ENCODE assay signal across 8 cellular contexts in genomic region chr4:6782147-6782845, GRCh38. TPM values are rescaled to one million over a fixed set of nuclear protein-coding genes. Genes with fewer than 3 reads are reported as not detected.
DNase-seq lines count a peak whose midpoint lies in the region; ATAC-seq and TF ChIP-seq lines count a peak whose summit lies in the region.

Gene KIAA0232, plus strand, starts transcription at chr4:6782727. Its CDS starts 41,727 bp downstream, at chr4:6824454.

- no peaks in the 10 kb centered on the region for H3K27me3 ChIP-seq in BLaER1
- no peaks in the 10 kb centered on the region for H3K27me3 ChIP-seq in left lung

- no peaks in the 10 kb centered on the region for H3K36me3 Mint-ChIP-seq in activated CD4-positive, alpha-beta T cell treated with anti-CD3 and anti-CD28 coated beads, Interleukin-2, amount 10 ng/mL, durations not matched to agents 7 days and 5 days (ENCODE audit: low read depth)

- intact Hi-C loops in left lung (cut with DNase I): loop anchor here in 1 of 2 donors (10.0 kb wide), 1 partner anchor 93 kb away; no protein-coding TSS in a partner anchor

- no peaks in the 10 kb centered on the region for H3K9me3 Mint-ChIP-seq in activated CD4-positive, alpha-beta T cell treated with anti-CD3 and anti-CD28 coated beads, Interleukin-2, amount 10 ng/mL, durations not matched to agents 7 days and 5 days

- H3K4me3 ChIP-seq in BLaER1: peak within 1 kb of the TSS; percentile 98
- peak within 1 kb of the TSS; percentile 100 for H3K4me3 ChIP-seq in coronary artery
- H3K4me3 ChIP-seq in left lung: peak within 1 kb of the TSS; percentile 73 to 94

- ATAC-seq in GM19324 (IDR thresholded peaks at IDR 0.05; ENCODE audit: low FRiP score, unreplicated experiment) (peak; percentile 78), HG03469 (IDR thresholded peaks at IDR 0.05; ENCODE audit: unreplicated experiment) (peak; percentile 50), left lung (peak; percentile 88)

- peak within 1 kb of the TSS; percentile 81 for H3K4me3 Mint-ChIP-seq in activated CD4-positive, alpha-beta T cell treated with anti-CD3 and anti-CD28 coated beads, Interleukin-2, amount 10 ng/mL, durations not matched to agents 7 days and 5 days

- no peak for TF ChIP-seq CTCF in coronary artery (IDR thresholded peaks at IDR 0.05)
- no peak for TF ChIP-seq CTCF in left lung (IDR thresholded peaks at IDR 0.05)

- H3K9me3 ChIP-seq in BLaER1: no peaks in the 10 kb centered on the region
- H3K9me3 ChIP-seq in left lung: no peaks in the 10 kb centered on the region

- POLR2A ChIA-PET in activated CD4-positive, alpha-beta T cell treated with anti-CD3 and anti-CD28 coated beads, Interleukin-2, amount 10 ng/mL, durations not matched to agents 7 days and 5 days (lab: Charles Lee): no interaction called here

- H3K27ac ChIP-seq in BLaER1 (peak within 1 kb of the TSS; percentile 99), coronary artery (peak within 1 kb of the TSS; percentile 99 to 100), left lung (peak within 1 kb of the TSS; percentile 96 to 99)

- H3K27me3 Mint-ChIP-seq in activated CD4-positive, alpha-beta T cell treated with anti-CD3 and anti-CD28 coated beads, Interleukin-2, amount 10 ng/mL, durations not matched to agents 7 days and 5 days: no peaks in the 10 kb centered on the region

- H3K4me1 Mint-ChIP-seq in activated CD4-positive, alpha-beta T cell treated with anti-CD3 and anti-CD28 coated beads, Interleukin-2, amount 10 ng/mL, durations not matched to agents 7 days and 5 days: peaks cover 51% of the 10 kb centered on the region

- H4K20me1 ChIP-seq in BLaER1: peaks cover 38% of the 10 kb centered on the region

- H3K4me1 ChIP-seq in BLaER1: peaks cover 78% of the 10 kb centered on the region
- peaks cover 9 to 49% of the 10 kb centered on the region in 2 donors for H3K4me1 ChIP-seq in left lung

- peak within 1 kb of the TSS; percentile 82 for H3K27ac Mint-ChIP-seq in activated CD4-positive, alpha-beta T cell treated with anti-CD3 and anti-CD28 coated beads, Interleukin-2, amount 10 ng/mL, durations not matched to agents 7 days and 5 days

- CTCF ChIA-PET in activated CD4-positive, alpha-beta T cell treated with anti-CD3 and anti-CD28 coated beads, Interleukin-2, amount 10 ng/mL, durations not matched to agents 7 days and 5 days (lab: Charles Lee): interaction anchor here (1.2 kb wide), 1 partner anchor 15 kb away, joined by 3 read pairs; no protein-coding TSS in a partner anchor

- peak within 1 kb of the TSS; percentile 96 for H3K4me2 ChIP-seq in BLaER1

- DNase-seq in NCI-H526 treated with DMSO at 0.1 percent for 48 hours (lab: John Stamatoyannopoulos, UW) (peak; percentile 84), coronary artery (ENCODE audit: low spot score) (peak; percentile 91), left lung (peak; percentile 93 to 98)
- DNase-seq in activated CD4-positive, alpha-beta T cell treated with anti-CD3 and anti-CD28 coated beads, Interleukin-2, amount 10 ng/mL, durations not matched to agents 7 days and 5 days: peak; percentile 88
- peak; percentile 85 for DNase-seq in stimulated activated CD4-positive, alpha-beta T cell treated with anti-CD3 and anti-CD28 coated beads, Interleukin-2, amount 100 ng/mL, for 4 hours (ENCODE audit: low read depth)

- H3K36me3 ChIP-seq in BLaER1 (peaks cover 24% of the 10 kb centered on the region), left lung (peaks cover 0 to 6% of the 10 kb centered on the region in 2 donors)

- peak within 1 kb of the TSS; percentile 99 for H3K9ac ChIP-seq in BLaER1

RNA-seq across cellular contexts. Expression of gene KIAA0232, which starts in this region (rescaled TPM):
- 10 to 100 TPM; 16.5 to 17.3 TPM for total RNA-seq in activated CD4-positive, alpha-beta T cell treated with anti-CD3 and anti-CD28 coated beads, Interleukin-2, amount 10 ng/mL, durations not matched to agents 7 days and 5 days
- total RNA-seq in left lung: 10 to 100 TPM; 24.3 to 28.6 TPM

Comparison
In these comparisons a context has a peak if more than half of its experiments do, and no peak if none do; other contexts are left out.
1. Peak in every context shown above with its lines: DNase-seq, ATAC-seq, H3K4me3 ChIP-seq and H3K27ac ChIP-seq.